ENCODE assay signal across 8 cellular contexts in the genomic region with DNA sequence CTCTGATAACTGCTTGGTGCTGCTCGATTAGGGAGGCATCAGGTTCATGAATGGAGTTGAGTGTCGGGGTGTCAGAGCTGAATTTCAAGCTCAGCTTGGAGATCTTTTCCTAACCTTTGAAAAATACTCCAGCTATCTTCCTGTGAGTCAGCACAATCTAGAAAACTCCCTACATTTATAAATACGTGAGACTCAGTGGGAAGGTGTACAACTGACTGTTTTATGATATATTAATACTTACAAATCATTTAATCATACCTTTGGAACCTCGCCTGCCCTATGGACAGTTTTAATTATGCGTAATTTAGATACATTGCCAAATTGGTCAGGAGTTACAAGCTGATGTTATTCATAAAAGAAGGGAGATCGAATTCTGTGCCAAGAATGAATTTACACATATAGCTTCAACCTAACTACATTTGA. TPM values are rescaled to one million over a fixed set of nuclear protein-coding genes. Genes with fewer than 3 reads are reported as not detected.
DNase-seq lines count a peak whose midpoint lies in the region; ATAC-seq and TF ChIP-seq lines count a peak whose summit lies in the region.

No MANE protein-coding gene starts in this region.

- peaks cover 34% of the 10 kb centered on the region for H3K4me1 Mint-ChIP-seq in HFFc6 (ENCODE audit: low read depth)
- H3K4me1 Mint-ChIP-seq in memory B cell = peaks cover 23% of the 10 kb centered on the region

- H3K4me1 ChIP-seq in vagina = peaks cover 43% of the 10 kb centered on the region

- peak overlapping the region; percentile 94 for H3K27ac ChIP-seq in vagina

- peak overlapping the region; percentile 82 for H3K4me3 ChIP-seq in AG04449 (ENCODE audit: low read depth, low read length)
- peak overlapping the region; percentile 80 for H3K4me3 ChIP-seq in astrocyte of the spinal cord (ENCODE audit: low read depth, low read length)
- H3K4me3 ChIP-seq in vagina = peak overlapping the region; percentile 100

- no peak for ATAC-seq in memory B cell (ENCODE audit: low read depth)

- intact Hi-C loops in vagina (cut with DNase I) = no loop called here

- in situ Hi-C loops in astrocyte of the spinal cord (cut with HindIII; ENCODE audit: low sequenced_read_pairs) = no loop called here

- H3K4me3 Mint-ChIP-seq in HFFc6 = peak overlapping the region; percentile 98
- H3K4me3 Mint-ChIP-seq in memory B cell = peak overlapping the region; percentile 90

- DNase-seq in AG04449 (ENCODE audit: low read depth, low spot score) = no peak
- DNase-seq in HFFc6 = no peak
- peak; percentile 30 for DNase-seq in astrocyte of the spinal cord (ENCODE audit: low read depth, low spot score)
- no peak for DNase-seq in memory B cell (ENCODE audit: low spot score in 2 of 2)
- no peak for DNase-seq in vagina (ENCODE audit: extremely low spot score in 2 of 2)
- no peak for DNase-seq in DMS114 treated with DMSO at 0.1 percent for 48 hours (lab: John Stamatoyannopoulos, UW; ENCODE audit: unreplicated experiment)
- DNase-seq in NCI-H2227 treated with DMSO at 0.1 percent for 48 hours (lab: John Stamatoyannopoulos, UW) = no peak
- DNase-seq in superior temporal gyrus (ENCODE audit: extremely low spot score) = no peak

- POLR2A ChIA-PET in AG04449 (lab: Yijun Ruan, JAX) = interaction anchor here (1.1 kb wide), 1 partner anchor 415 kb away, joined by 4 read pairs; no protein-coding TSS in a partner anchor

- no peak for TF ChIP-seq POLR2A in vagina (IDR thresholded peaks at IDR 0.05)

- peaks cover 5% of the 10 kb centered on the region for H3K27me3 Mint-ChIP-seq in HFFc6 (ENCODE audit: insufficient read depth)
- no peaks in the 10 kb centered on the region for H3K27me3 Mint-ChIP-seq in memory B cell

- CTCF ChIA-PET in AG04449 (lab: Yijun Ruan, JAX) = interaction anchor here (0.8 to 1.3 kb wide), 3 partner anchors 10 to 349 kb away, joined by 3 to 4 read pairs (median 4); no protein-coding TSS in a partner anchor

- H3K36me3 Mint-ChIP-seq in HFFc6 (ENCODE audit: low read depth) (0 out of 2 replicates have a peak, but pooled peaks cover 6% of the 10 kb centered on the region), memory B cell (peaks cover 4% of the 10 kb centered on the region)

- no peaks in the 10 kb centered on the region for H3K36me3 ChIP-seq in vagina

- H3K27ac Mint-ChIP-seq in HFFc6 (peak overlapping the region; percentile 79), memory B cell (peak overlapping the region; percentile 43)

- H3K9me3 ChIP-seq in vagina = no peaks in the 10 kb centered on the region

- no peaks in the 10 kb centered on the region for H3K9me3 Mint-ChIP-seq in HFFc6
- no peaks in the 10 kb centered on the region for H3K9me3 Mint-ChIP-seq in memory B cell

- TF ChIP-seq CTCF in AG04449 (IDR thresholded peaks at IDR 0.05; ENCODE audit: insufficient read depth, low read length, missing control alignments) (no peak), HFFc6 (IDR thresholded peaks at IDR 0.05) (no peak), astrocyte of the spinal cord (IDR thresholded peaks at IDR 0.05; ENCODE audit: low read depth, low read length) (no peak), vagina (IDR thresholded peaks at IDR 0.05) (no peak)

- no peaks in the 10 kb centered on the region for H3K27me3 ChIP-seq in vagina

RNA-seq across cellular contexts. Expression of gene CMAS, which starts 1.0 kb away (rescaled TPM):
- 10 to 100 TPM; 27.7 to 37.0 (median 35.7) TPM for total RNA-seq in HFFc6 (2021; fragmentation: NEBNext Ultra II Directional; extraction: Animal tissue kit (Norgen Biotek cat#: 25700))
- 25.3 TPM for total RNA-seq in vagina
